In genomic region chr20:5786930-5787826, GRCh38 we compare ENCODE assay signal across 8 cellular contexts. TPM values are rescaled to one million over a fixed set of nuclear protein-coding genes. Genes with fewer than 3 reads are reported as not detected.
DNase-seq lines count a peak whose midpoint lies in the region; ATAC-seq, FAIRE-seq and TF ChIP-seq lines count a peak whose summit lies in the region.
"Had no signal": no experiment of that assay in that cellular context is flagged by ENCODE, and none has a peak within 500 bp of the region (broad histone marks: within the 10 kb centered on the region; RNA-seq: fewer than 3 reads in every experiment).

No MANE protein-coding gene starts in this region.

- TF ChIP-seq CTCF in fibroblast of the aortic adventitia (IDR thresholded peaks at IDR 0.05; ENCODE audit: insufficient read depth, low read length), result no peak

- H3K36me3 Mint-ChIP-seq in T-cell, result peaks cover 15% of the 10 kb centered on the region

- no peak overlapping the region for H3K4me3 Mint-ChIP-seq in T-cell

- POLR2A ChIA-PET in T-cell (lab: Charles Lee), result interaction anchor here (0.8 to 0.9 kb wide), 3 partner anchors 73 to 181 kb away, joined by 3 to 5 read pairs (median 3); no protein-coding TSS in a partner anchor

- H3K9me3 Mint-ChIP-seq in T-cell, result no peaks in the 10 kb centered on the region

- H3K4me3 ChIP-seq in fibroblast of the aortic adventitia (ENCODE audit: low read depth, low read length), result no peak overlapping the region
- H3K4me3 ChIP-seq: PC-9 had no signal

- TF ChIP-seq POLR2A in H54 (IDR thresholded peaks at IDR 0.05; ENCODE audit: low read depth, low read length), result no peak

- CTCF ChIA-PET in T-cell (lab: Charles Lee), result interaction anchor here (0.5 to 3.7 kb wide), 24 partner anchors 26 to 1700 kb away, joined by 3 to 44 read pairs (median 4); no protein-coding TSS in a partner anchor

- H3K27ac Mint-ChIP-seq in T-cell, result peak overlapping the region; percentile 77 to 79

- ATAC-seq in T-cell (replicated peaks in 1 of 4), result no peak
- no peak for ATAC-seq in GM19328 (IDR thresholded peaks at IDR 0.05; ENCODE audit: unreplicated experiment)

- DNase-seq in H54 (ENCODE audit: insufficient read length, low spot score) (no peak), T-cell (no peak), fibroblast of the aortic adventitia (ENCODE audit: low read depth) (peak; percentile 86), retina (peak; percentile 3), NCI-H1694 treated with DMSO at 0.1 percent for 48 hours (lab: John Stamatoyannopoulos, UW) (no peak)
- no peak for DNase-seq in activated CD4-positive, CD25-positive, alpha-beta regulatory T cell treated with anti-CD3 and anti-CD28 coated beads, Interleukin-2, amount 50 U/mL, for 72 hours
- DNase-seq: PC-9 had no signal

- H3K27me3 Mint-ChIP-seq in T-cell, result no peaks in the 10 kb centered on the region

- FAIRE-seq in H54 (lab: Jason Lieb, UNC), result peak; percentile 38

- H3K4me1 Mint-ChIP-seq in T-cell, result peaks cover under 1 to 13% (median 8%) of the 10 kb centered on the region in 3 donors

RNA-seq across cellular contexts. Expression of gene SHLD1, which starts 37.0 kb away (rescaled TPM):
- 10 to 100 TPM; 10.0 to 15.8 (median 14.2) TPM for total RNA-seq in T-cell
- total RNA-seq in fibroblast of the aortic adventitia (ENCODE audit: low replicate concordance), result 1.2 and 2.0 TPM in 2 replicates

Comparison
In these comparisons a context has a peak if more than half of its experiments do, and no peak if none do; other contexts are left out.
1. DNase-seq: peak in fibroblast of the aortic adventitia (single experiment) and retina (single experiment); none in H54 (single experiment), T-cell (0 of 34), activated CD4-positive, CD25-positive, alpha-beta regulatory T cell treated with anti-CD3 and anti-CD28 coated beads, Interleukin-2, amount 50 U/mL, for 72 hours (single experiment) and NCI-H1694 treated with DMSO at 0.1 percent for 48 hours (single experiment).